18 cellular contexts compared by ENCODE assay signal in the genomic region with DNA sequence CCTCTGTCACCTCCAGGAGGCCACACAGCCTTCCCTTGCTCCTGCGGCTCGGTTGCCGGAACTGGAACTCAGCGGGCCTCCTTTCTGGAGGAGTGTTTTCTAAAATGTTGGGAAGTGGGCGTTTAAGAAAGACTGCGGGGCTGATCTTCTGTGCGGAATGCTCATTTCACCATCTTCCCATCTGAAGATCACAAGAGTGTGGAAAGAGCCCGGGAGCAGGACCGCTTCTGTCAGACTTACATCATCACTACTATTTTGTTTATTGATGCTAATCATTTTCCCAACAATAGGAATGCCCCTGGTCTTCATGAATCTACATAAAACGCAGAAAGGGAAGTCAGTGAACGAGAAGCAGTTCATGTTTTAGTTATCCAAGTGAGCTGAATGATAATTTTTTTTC.
"Had no signal": no experiment of that assay in that cellular context is flagged by ENCODE, and none has a peak within 500 bp of the region (broad histone marks: within the 10 kb centered on the region; RNA-seq: fewer than 3 reads in every experiment).

No MANE protein-coding gene starts in this region.

- H3K36me3 ChIP-seq: heart left ventricle, left lung, thoracic aorta, tibial nerve, vagina had no signal

- H3K4me3 ChIP-seq: coronary artery, heart left ventricle, hepatocyte, left lung, psoas muscle, skin epidermis, thoracic aorta, tibial nerve, vagina had no signal

- H3K4me1 ChIP-seq: heart left ventricle, left lung, psoas muscle, tibial nerve, vagina had no signal

- H3K27ac ChIP-seq: coronary artery, heart left ventricle, left lung, psoas muscle, skin epidermis, thoracic aorta, tibial nerve, vagina had no signal

- H3K79me2 ChIP-seq: hepatocyte had no signal

- H3K27me3 ChIP-seq: hepatocyte, tibial nerve, vagina had no signal

- H3K27ac Mint-ChIP-seq: effector memory CD8-positive, alpha-beta T cell; naive thymus-derived CD8-positive, alpha-beta T cell; stimulated activated naive B cell treated with anti-CD40 and anti-IgM and Interleukin-4, amounts not matched to agents 10 μg/mL and 1 μg/mL and 100 μg/mL, for 72 hours; stimulated activated naive CD8-positive, alpha-beta T cell treated with anti-CD3 and anti-CD28 coated beads, Interleukin-15, Interleukin-2, amounts not matched to agents 100 ng/mL and 50 ng/mL, for 24 hours had no signal

- H3K9me3 Mint-ChIP-seq: effector memory CD8-positive, alpha-beta T cell; naive thymus-derived CD8-positive, alpha-beta T cell; stimulated activated naive B cell treated with anti-CD40 and anti-IgM and Interleukin-4, amounts not matched to agents 10 μg/mL and 1 μg/mL and 100 μg/mL, for 72 hours; stimulated activated naive CD8-positive, alpha-beta T cell treated with anti-CD3 and anti-CD28 coated beads, Interleukin-15, Interleukin-2, amounts not matched to agents 100 ng/mL and 50 ng/mL, for 24 hours had no signal

- DNase-seq: dermis blood vessel endothelial cell; effector memory CD8-positive, alpha-beta T cell; heart left ventricle; left cardiac atrium; left lung; mesenchymal stem cell; naive thymus-derived CD8-positive, alpha-beta T cell; psoas muscle; stimulated activated CD4-positive, alpha-beta T cell treated with anti-CD3 and anti-CD28 coated beads, Interleukin-15, amount 100 ng/mL, for 24 hours; stimulated activated CD4-positive, alpha-beta T cell treated with anti-CD3 and anti-CD28 coated beads, Interleukin-2, amount 100 ng/mL, for 48 hours; stimulated activated naive B cell treated with anti-CD40 and anti-IgM and Interleukin-4, amounts not matched to agents 10 μg/mL and 1 μg/mL and 100 μg/mL, for 72 hours had no signal

- ATAC-seq: effector memory CD8-positive, alpha-beta T cell; heart left ventricle; left cardiac atrium; left lung; naive thymus-derived CD8-positive, alpha-beta T cell; psoas muscle; stimulated activated naive B cell treated with anti-CD40 and anti-IgM and Interleukin-4, amounts not matched to agents 10 μg/mL and 1 μg/mL and 100 μg/mL, for 72 hours had no signal

- H3K9me3 ChIP-seq: heart left ventricle, left lung, psoas muscle, thoracic aorta, tibial nerve, vagina had no signal

- H3K36me3 Mint-ChIP-seq: naive thymus-derived CD8-positive, alpha-beta T cell had no signal

- H3K4me3 Mint-ChIP-seq: effector memory CD8-positive, alpha-beta T cell; naive thymus-derived CD8-positive, alpha-beta T cell; stimulated activated naive B cell treated with anti-CD40 and anti-IgM and Interleukin-4, amounts not matched to agents 10 μg/mL and 1 μg/mL and 100 μg/mL, for 72 hours; stimulated activated naive CD8-positive, alpha-beta T cell treated with anti-CD3 and anti-CD28 coated beads, Interleukin-15, Interleukin-2, amounts not matched to agents 100 ng/mL and 50 ng/mL, for 24 hours had no signal

- H3K27me3 Mint-ChIP-seq: stimulated activated naive B cell treated with anti-CD40 and anti-IgM and Interleukin-4, amounts not matched to agents 10 μg/mL and 1 μg/mL and 100 μg/mL, for 72 hours; stimulated activated naive CD8-positive, alpha-beta T cell treated with anti-CD3 and anti-CD28 coated beads, Interleukin-15, Interleukin-2, amounts not matched to agents 100 ng/mL and 50 ng/mL, for 24 hours had no signal

- H2AFZ ChIP-seq: hepatocyte had no signal

- H3K4me1 Mint-ChIP-seq: naive thymus-derived CD8-positive, alpha-beta T cell; stimulated activated naive B cell treated with anti-CD40 and anti-IgM and Interleukin-4, amounts not matched to agents 10 μg/mL and 1 μg/mL and 100 μg/mL, for 72 hours had no signal
